In the genomic region with DNA sequence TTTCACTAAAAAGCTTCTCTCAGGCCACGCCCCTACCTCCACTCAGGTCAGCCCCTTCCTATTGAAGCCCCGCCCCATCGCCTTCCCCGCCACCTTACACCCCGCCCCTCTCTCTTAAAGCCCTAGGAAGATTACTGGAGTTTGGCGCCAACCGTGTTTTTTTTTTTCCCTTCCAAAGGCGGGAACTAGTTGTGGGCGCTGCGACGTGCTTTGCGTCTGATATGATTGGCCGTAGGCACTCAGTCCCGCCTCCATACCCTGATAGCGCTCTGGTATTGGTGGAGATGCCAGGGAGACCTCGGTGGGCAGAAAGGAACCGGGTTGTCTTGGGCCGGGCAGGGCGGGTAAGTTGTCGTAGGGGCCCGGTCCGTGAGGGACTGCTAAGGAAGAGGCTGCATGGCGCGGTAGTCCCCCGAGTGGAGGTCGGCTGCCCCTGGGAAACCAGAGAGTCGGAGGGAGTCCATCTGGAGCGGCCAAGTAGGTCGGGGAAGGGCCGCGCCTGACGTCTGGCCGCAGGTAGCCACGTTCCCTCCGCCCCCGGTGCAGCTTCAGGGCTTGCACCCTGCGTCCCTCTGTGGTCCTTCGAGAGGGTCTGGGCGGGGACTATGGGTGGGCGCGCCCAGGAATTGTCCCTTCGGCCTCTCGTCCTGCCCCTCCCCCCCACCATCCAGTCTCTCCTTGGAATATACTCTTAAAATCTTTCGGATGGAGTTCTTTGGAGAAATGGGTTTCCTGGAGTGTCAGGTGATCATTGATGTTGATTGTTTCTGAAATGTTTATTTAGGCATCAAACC, we compare ENCODE assay signal across 8 cellular contexts. TPM values are rescaled to one million over a fixed set of nuclear protein-coding genes. Genes with fewer than 3 reads are reported as not detected.
A peak's percentile ranks its signal among the peaks of the same experiment; 100 is the strongest.
DNase-seq lines count a peak whose midpoint lies in the region; ATAC-seq, FAIRE-seq and TF ChIP-seq lines count a peak whose summit lies in the region.

A gene (plus strand): TSS at position 290 of the 794 bp plus-strand sequence.

- peak within 1 kb of the TSS; percentile 88 for H2AFZ ChIP-seq in Loucy (ENCODE audit: low read length)

- H3K9me3 Mint-ChIP-seq in nephron progenitor cell, result no peaks in the 10 kb centered on the region
- H3K9me3 Mint-ChIP-seq in stimulated activated naive CD8-positive, alpha-beta T cell treated with anti-CD3 and anti-CD28 coated beads, Interleukin-15, amount 100 ng/mL, for 72 hours, result no peaks in the 10 kb centered on the region

- TF ChIP-seq POLR2A in H54 (IDR thresholded peaks at IDR 0.05; ENCODE audit: low read depth, low read length) (peak; percentile 79), Raji (IDR thresholded peaks at IDR 0.05; ENCODE audit: insufficient read depth, low read depth, low read length) (peak; percentile 88)

- peak; percentile 80 for FAIRE-seq in H54 (lab: Jason Lieb, UNC)

- no peaks in the 10 kb centered on the region for H3K9me2 ChIP-seq in Loucy (replicated peaks; ENCODE audit: low read depth, low read length)

- DNase-seq in EL (peak; percentile 100), H54 (ENCODE audit: insufficient read length, low spot score) (peak; percentile 82), fibroblast of the aortic adventitia (ENCODE audit: low read depth) (peak; percentile 99), nephron progenitor cell (peak; percentile 92)
- DNase-seq in activated T-helper 9 cell treated with anti-CD3 and anti-CD28 coated beads, Interleukin-2, amount 50 U/mL, for 16 hours (ENCODE audit: low read depth), result peak; percentile 90
- DNase-seq in stimulated activated naive CD8-positive, alpha-beta T cell treated with anti-CD3 and anti-CD28 coated beads, Interleukin-15, amount 100 ng/mL, for 72 hours, result peak; percentile 92 to 96

- H3K27me3 Mint-ChIP-seq in nephron progenitor cell (ENCODE audit: low read depth, poor library complexity), result peaks cover 3% of the 10 kb centered on the region
- no peaks in the 10 kb centered on the region for H3K27me3 Mint-ChIP-seq in stimulated activated naive CD8-positive, alpha-beta T cell treated with anti-CD3 and anti-CD28 coated beads, Interleukin-15, amount 100 ng/mL, for 72 hours

- H3F3A ChIP-seq in Loucy (ENCODE audit: low read depth), result no peaks in the 10 kb centered on the region

- H3K9me3 ChIP-seq in Loucy (ENCODE audit: insufficient read depth, low read depth, low read length), result no peaks in the 10 kb centered on the region

- peaks cover 16% of the 10 kb centered on the region for H3K4me1 ChIP-seq in Loucy (ENCODE audit: insufficient read depth, low read length, poor library complexity, severe bottlenecking)

- H3K4me1 Mint-ChIP-seq in nephron progenitor cell, result peaks cover 21% of the 10 kb centered on the region
- H3K4me1 Mint-ChIP-seq in stimulated activated naive CD8-positive, alpha-beta T cell treated with anti-CD3 and anti-CD28 coated beads, Interleukin-15, amount 100 ng/mL, for 72 hours, result peaks cover 39% of the 10 kb centered on the region

- H3K27ac Mint-ChIP-seq in nephron progenitor cell, result peak within 1 kb of the TSS; percentile 87
- H3K27ac Mint-ChIP-seq in stimulated activated naive CD8-positive, alpha-beta T cell treated with anti-CD3 and anti-CD28 coated beads, Interleukin-15, amount 100 ng/mL, for 72 hours, result peak within 1 kb of the TSS; percentile 97 to 98

- H4K20me1 ChIP-seq in Loucy (ENCODE audit: insufficient read depth, low read length, poor library complexity, severe bottlenecking), result peaks cover 15% of the 10 kb centered on the region

- TF ChIP-seq CTCF in Loucy (conservative IDR thresholded peaks at IDR 0.05; ENCODE audit: low read length) (no peak), fibroblast of the aortic adventitia (IDR thresholded peaks at IDR 0.05; ENCODE audit: insufficient read depth, low read length) (no peak), nephron progenitor cell (IDR thresholded peaks at IDR 0.05) (no peak)

- ATAC-seq in stimulated activated naive CD8-positive, alpha-beta T cell treated with anti-CD3 and anti-CD28 coated beads, Interleukin-15, amount 100 ng/mL, for 72 hours, result peak; percentile 98

- H3K4me3 Mint-ChIP-seq in nephron progenitor cell, result peak within 1 kb of the TSS; percentile 97
- peak within 1 kb of the TSS; percentile 95 to 100 for H3K4me3 Mint-ChIP-seq in stimulated activated naive CD8-positive, alpha-beta T cell treated with anti-CD3 and anti-CD28 coated beads, Interleukin-15, amount 100 ng/mL, for 72 hours

- H3K79me2 ChIP-seq in Loucy (ENCODE audit: insufficient read depth, low read length), result peaks cover 28% of the 10 kb centered on the region

- H3K36me3 Mint-ChIP-seq in nephron progenitor cell (ENCODE audit: low read depth), result peaks cover 25% of the 10 kb centered on the region

- H3K36me3 ChIP-seq in Loucy (ENCODE audit: insufficient read depth, low read length), result no peaks in the 10 kb centered on the region

- H3K9ac ChIP-seq in Loucy (ENCODE audit: low read depth, low read length, poor library complexity, severe bottlenecking), result peak within 1 kb of the TSS; percentile 92

- H3K4me3 ChIP-seq in Loucy (ENCODE audit: low read length, poor library complexity, severe bottlenecking) (peak within 1 kb of the TSS; percentile 92), fibroblast of the aortic adventitia (ENCODE audit: low read depth, low read length) (peak within 1 kb of the TSS; percentile 92)

- no peaks in the 10 kb centered on the region for H3K27me3 ChIP-seq in Loucy (ENCODE audit: insufficient read depth, low read length, poor library complexity, severe bottlenecking)

- H3K4me2 ChIP-seq in Loucy (ENCODE audit: low read depth, low read length, poor library complexity, severe bottlenecking), result peak within 1 kb of the TSS; percentile 93

RNA-seq across cellular contexts. Expression of the gene that starts here (rescaled TPM):
- total RNA-seq in fibroblast of the aortic adventitia (ENCODE audit: low replicate concordance), result 15.0 and 27.6 TPM in 2 replicates

Comparison
In these comparisons a context has a peak if more than half of its experiments do, and no peak if none do; other contexts are left out.
1. Peak in every context shown above with its lines: DNase-seq, ATAC-seq and H3K4me3 ChIP-seq.